In the genomic region with DNA sequence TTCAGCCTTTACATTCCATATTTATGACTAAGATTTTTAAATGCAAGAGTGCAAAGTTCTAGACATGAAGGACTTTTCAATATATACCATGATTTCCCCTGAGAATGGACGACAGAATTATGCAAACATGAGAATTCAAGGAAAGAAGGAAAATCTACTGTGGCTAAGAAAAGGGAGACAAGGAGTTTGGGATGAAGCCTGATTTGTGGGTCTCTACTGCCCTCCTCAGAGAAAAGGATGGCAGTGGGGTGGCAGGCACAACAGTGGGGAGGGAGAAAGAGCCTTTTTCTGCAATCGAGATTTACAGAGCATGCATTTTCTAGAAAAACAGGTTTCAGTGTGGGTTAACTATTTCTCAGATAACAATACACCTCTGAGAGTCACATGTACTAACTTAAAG, we compare ENCODE assay signal across 10 cellular contexts.
DNase-seq lines count a peak whose midpoint lies in the region; ATAC-seq and TF ChIP-seq lines count a peak whose summit lies in the region.
"Had no signal": no experiment of that assay in that cellular context is flagged by ENCODE, and none has a peak within 500 bp of the region (broad histone marks: within the 10 kb centered on the region; RNA-seq: fewer than 3 reads in every experiment).

No MANE protein-coding gene starts in this region.

- no peak overlapping the region for H4K91ac ChIP-seq in H9 (ENCODE audit: insufficient read length, low read depth, low read length)

- H3K79me1 ChIP-seq in H9 (ENCODE audit: insufficient read depth, low read depth, low read length, poor library complexity, severe bottlenecking): no peaks in the 10 kb centered on the region

- H3K4me1 Mint-ChIP-seq in H9: peaks cover 17 to 24% of the 10 kb centered on the region in 2 experiments
- H3K4me1 Mint-ChIP-seq: activated CD4-positive, alpha-beta memory T cell treated with anti-CD3 and anti-CD28 coated beads, Interleukin-2, amount 10 ng/mL, durations not matched to agents 7 days and 5 days had no signal

- H3K9ac ChIP-seq in H9 (ENCODE audit: extremely low read depth, insufficient read length, low read length) (no peak overlapping the region), parathyroid adenoma (no peak overlapping the region)

- H3K9me3 ChIP-seq in H9 (ENCODE audit: control insufficient read depth, low read depth, low read length) (no peaks in the 10 kb centered on the region), esophagus muscularis mucosa (no peaks in the 10 kb centered on the region), parathyroid adenoma (ENCODE audit: control insufficient read depth, low read length) (no peaks in the 10 kb centered on the region)

- H3K9me3 Mint-ChIP-seq in H9: no peaks in the 10 kb centered on the region; a peak in 1 of 5 replicates

- H3K23ac ChIP-seq in H9 (ENCODE audit: insufficient read length, low read depth, low read length): no peak overlapping the region

- H3K79me2 ChIP-seq in H9 (ENCODE audit: insufficient read depth, low read length) (no peaks in the 10 kb centered on the region), parathyroid adenoma (no peaks in the 10 kb centered on the region)

- no peak overlapping the region for H3K14ac ChIP-seq in H9 (ENCODE audit: insufficient read depth, low read length)

- no peak overlapping the region for H2BK120ac ChIP-seq in H9 (ENCODE audit: low read depth, low read length, poor library complexity, severe bottlenecking)

- H4K20me1 ChIP-seq in H9 (ENCODE audit: control insufficient read depth, insufficient read depth, insufficient read length): no peaks in the 10 kb centered on the region

- H3K4me1 ChIP-seq in H9 (ENCODE audit: insufficient read depth, low read length): no peaks in the 10 kb centered on the region; the same call in 1 of the 2 replicates
- no peaks in the 10 kb centered on the region for H3K4me1 ChIP-seq in esophagus muscularis mucosa
- H3K4me1 ChIP-seq in parathyroid adenoma: peaks cover 29% of the 10 kb centered on the region

- H3K27me3 Mint-ChIP-seq in H9 (ENCODE audit: low read depth): no peaks in the 10 kb centered on the region
- H3K27me3 Mint-ChIP-seq: activated CD4-positive, alpha-beta memory T cell treated with anti-CD3 and anti-CD28 coated beads, Interleukin-2, amount 10 ng/mL, durations not matched to agents 7 days and 5 days had no signal

- intact Hi-C loops in esophagus muscularis mucosa (cut with DNase I): no loop called here

- H3K36me3 ChIP-seq in esophagus muscularis mucosa: no peaks in the 10 kb centered on the region
- no peaks in the 10 kb centered on the region for H3K36me3 ChIP-seq in parathyroid adenoma (ENCODE audit: control insufficient read depth, insufficient read depth, low read length)

- no peak overlapping the region for H2BK12ac ChIP-seq in H9 (ENCODE audit: insufficient read length, low read depth, low read length)

- no peak overlapping the region for H2BK5ac ChIP-seq in H9 (ENCODE audit: insufficient read length, low read length)

- H4K5ac ChIP-seq in H9 (ENCODE audit: insufficient read length, low read depth, low read length): no peak overlapping the region

- no peak for TF ChIP-seq POLR2A in esophagus muscularis mucosa (IDR thresholded peaks at IDR 0.05; ENCODE audit: low read depth)

- no peaks in the 10 kb centered on the region for H3K27me3 ChIP-seq in H9 (ENCODE audit: insufficient read depth, low read length)
- H3K27me3 ChIP-seq in esophagus muscularis mucosa: no peaks in the 10 kb centered on the region
- no peaks in the 10 kb centered on the region for H3K27me3 ChIP-seq in parathyroid adenoma (ENCODE audit: control insufficient read depth, insufficient read depth, low read length)

- H2AK5ac ChIP-seq in H9 (ENCODE audit: insufficient read length, low read length): no peak overlapping the region

- no peak for ATAC-seq in HG03521 (IDR thresholded peaks at IDR 0.05; ENCODE audit: unreplicated experiment)
- ATAC-seq in HG03139 (IDR thresholded peaks at IDR 0.05; ENCODE audit: unreplicated experiment): no peak
- no peak for ATAC-seq in HG02610 (IDR thresholded peaks at IDR 0.05; ENCODE audit: unreplicated experiment)

- no peak overlapping the region for H3K4me3 Mint-ChIP-seq in H9
- H3K4me3 Mint-ChIP-seq: activated CD4-positive, alpha-beta memory T cell treated with anti-CD3 and anti-CD28 coated beads, Interleukin-2, amount 10 ng/mL, durations not matched to agents 7 days and 5 days had no signal

- DNase-seq in H9: peak; percentile 43
- peak; percentile 74 for DNase-seq in NCI-H748 treated with DMSO at 0.1 percent for 48 hours (lab: John Stamatoyannopoulos, UW)
- no peak for DNase-seq in esophagus muscularis mucosa (ENCODE audit: extremely low spot score)
- DNase-seq in activated CD8-positive, alpha-beta memory T cell treated with anti-CD3 and anti-CD28 coated beads for 24 hours: no peak
- DNase-seq: activated CD4-positive, alpha-beta memory T cell treated with anti-CD3 and anti-CD28 coated beads, Interleukin-2, amount 10 ng/mL, durations not matched to agents 7 days and 5 days; left cardiac atrium had no signal

- TF ChIP-seq EP300 in esophagus muscularis mucosa (IDR thresholded peaks at IDR 0.05): no peak

- no peak overlapping the region for H3T11ph ChIP-seq in H9 (ENCODE audit: low read length)

- peak; percentile 85 for TF ChIP-seq CTCF in H9 (conservative IDR thresholded peaks at IDR 0.05)
- TF ChIP-seq CTCF in esophagus muscularis mucosa (IDR thresholded peaks at IDR 0.05): peak; percentile 40 to 54 (median 40)
- TF ChIP-seq CTCF in parathyroid adenoma (IDR thresholded peaks at IDR 0.05): peak; percentile 81

- H3K23me2 ChIP-seq in H9 (ENCODE audit: insufficient read length, low read depth, low read length, poor library complexity, severe bottlenecking): no peaks in the 10 kb centered on the region

- no peak overlapping the region for H2BK20ac ChIP-seq in H9 (ENCODE audit: low read depth, low read length, poor library complexity, severe bottlenecking)

- H3K56ac ChIP-seq in H9 (ENCODE audit: insufficient read length, low read depth, low read length): no peak overlapping the region

- H2BK15ac ChIP-seq in H9 (ENCODE audit: low read depth, low read length): no peak overlapping the region

- no CpG with 5 or more reads among the region's 2 CpGs for WGBS in H9 (ENCODE audit: extremely low coverage, insufficient read length, low lambda C conversion rate)
- 31% methylated on average over 2 of the region's 2 CpGs for WGBS in esophagus muscularis mucosa

- no peak overlapping the region for H4K8ac ChIP-seq in H9 (replicated peaks; ENCODE audit: insufficient read length, low read depth, low read length)

- H3K27ac ChIP-seq in H9 (ENCODE audit: insufficient read length, low read depth, low read length) (no peak overlapping the region), esophagus muscularis mucosa (replicated peaks in 1 of 4) (no peak overlapping the region), parathyroid adenoma (peak overlapping the region; percentile 13)

- H3K18ac ChIP-seq in H9 (ENCODE audit: insufficient read length, low read depth, low read length): no peak overlapping the region

- no peak overlapping the region for H3K4me3 ChIP-seq in esophagus muscularis mucosa
- no peak overlapping the region for H3K4me3 ChIP-seq in parathyroid adenoma (ENCODE audit: low read depth, low read length)

- H3K4ac ChIP-seq in H9 (ENCODE audit: low read depth, low read length): no peak overlapping the region

- no peaks in the 10 kb centered on the region for H3K36me3 Mint-ChIP-seq in H9 (ENCODE audit: insufficient read depth in 1 of 3, low read depth in 3 of 3)

- no peak overlapping the region for H3K4me2 ChIP-seq in H9 (ENCODE audit: insufficient read depth, insufficient read length, low read length)
- no peak overlapping the region for H3K4me2 ChIP-seq in parathyroid adenoma (ENCODE audit: low read length)

- H2AFZ ChIP-seq in H9 (ENCODE audit: low read length) (no peak overlapping the region), parathyroid adenoma (peak overlapping the region; percentile 18)

- no peak overlapping the region for H3K27ac Mint-ChIP-seq in H9
- H3K27ac Mint-ChIP-seq: activated CD4-positive, alpha-beta memory T cell treated with anti-CD3 and anti-CD28 coated beads, Interleukin-2, amount 10 ng/mL, durations not matched to agents 7 days and 5 days had no signal

Comparison
In these comparisons a context has a peak if more than half of its experiments do, and no peak if none do; other contexts are left out.
1. DNase-seq: peak in H9 (single experiment) and NCI-H748 treated with DMSO at 0.1 percent for 48 hours (single experiment); none in esophagus muscularis mucosa (single experiment) and activated CD8-positive, alpha-beta memory T cell treated with anti-CD3 and anti-CD28 coated beads for 24 hours (single experiment).
2. Peak in every context shown above with its lines, with median percentiles within 50 percentile points of each other: CTCF ChIP-seq.